In genomic region chr4:108210989-108211725, GRCh38 we compare ENCODE assay signal across 1 cellular context.
TF ChIP-seq lines count a peak whose summit lies in the region.

No MANE protein-coding gene starts in this region.

TF ChIP-seq in K562, 482 proteins besides CTCF, POLR2A, EP300 and RAD21:
- no peak for TF ChIP-seq ZNF639 (CRISPR knock-in tag; conservative IDR thresholded peaks at IDR 0.05 in 1 of 2, IDR thresholded peaks at IDR 0.05 in 1 of 2)
- peak; percentile 52; the same call in 1 of the 2 replicates for TF ChIP-seq ZNF316 (IDR thresholded peaks at IDR 0.05)
